4 cellular contexts compared by ENCODE assay signal in genomic region chr20:52041966-52042365, GRCh38.
"Had no signal": no experiment of that assay in that cellular context is flagged by ENCODE, and none has a peak within 500 bp of the region (broad histone marks: within the 10 kb centered on the region; RNA-seq: fewer than 3 reads in every experiment).

No MANE protein-coding gene starts in this region.

- H3K4me3 ChIP-seq: K562 had no signal

- H3K27ac ChIP-seq: HL-60 had no signal

- DNase-seq: KBM-7, KG1 had no signal

- FAIRE-seq: K562 had no signal

- ATAC-seq: K562 had no signal
